In the genomic region with DNA sequence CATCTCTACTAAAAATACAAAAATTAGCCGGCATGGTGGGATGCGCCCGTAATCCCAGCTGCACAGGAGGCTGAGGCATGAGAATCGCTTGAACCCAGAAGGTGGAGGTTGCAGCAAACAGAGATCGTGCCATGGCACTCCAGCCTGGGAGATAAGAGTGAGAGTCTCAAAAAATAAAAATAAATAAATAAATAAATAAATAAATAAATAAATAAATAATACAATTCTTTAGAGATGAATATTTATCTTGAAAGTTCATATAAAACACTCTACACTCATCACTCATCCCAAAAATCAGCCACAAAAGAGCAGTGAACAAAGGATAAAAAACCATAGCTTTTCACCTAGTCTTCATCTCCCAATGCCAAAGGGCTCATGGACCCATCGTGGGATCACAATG, we compare ENCODE assay signal across 33 cellular contexts.
"Had no signal": no experiment of that assay in that cellular context is flagged by ENCODE, and none has a peak within 500 bp of the region (broad histone marks: within the 10 kb centered on the region; RNA-seq: fewer than 3 reads in every experiment).

No MANE protein-coding gene starts in this region.

- H3K36me3 ChIP-seq: adrenal gland, ascending aorta, brain microvascular endothelial cell, breast epithelium, cardiac muscle cell had no signal

- H3K9me3 ChIP-seq: adrenal gland, ascending aorta, body of pancreas, breast epithelium had no signal

- H3K4me1 ChIP-seq: ascending aorta, body of pancreas, breast epithelium had no signal

- ATAC-seq: activated naive CD4-positive, alpha-beta T cell treated with anti-CD3 and anti-CD28 coated beads, Interleukin-2, amount 50 U/mL, for 72 hours; activated naive CD8-positive, alpha-beta T cell treated with anti-CD3 and anti-CD28 coated beads, Interleukin-2, amount 50 U/mL, for 24 hours; activated T-cell treated with anti-CD3 and anti-CD28 coated beads, Interleukin-2, amount 50 U/mL, for 4 hours; activated T-cell treated with anti-CD3 and anti-CD28 coated beads, Interleukin-2, amount 50 U/mL, for 72 hours; activated T-helper 17 cell treated with anti-CD3 and anti-CD28 coated beads, Interleukin-2, amount 50 U/mL, for 72 hours; body of pancreas had no signal

- FAIRE-seq: astrocyte, bronchial epithelial cell had no signal

- H3K27ac ChIP-seq: adrenal gland, ascending aorta, body of pancreas, brain microvascular endothelial cell, breast epithelium, cardiac muscle cell had no signal

- DNase-seq: activated effector memory CD4-positive, alpha-beta T cell treated with anti-CD3 and anti-CD28 coated beads, Interleukin-2, amount 50 U/mL, for 16 hours; activated effector memory CD4-positive, alpha-beta T cell treated with Interleukin-2 at 50 U/mL for 16 hours; activated gamma-delta T cell; activated gamma-delta T cell treated with Interleukin-2 at 50 U/mL for 16 hours; activated naive CD4-positive, alpha-beta T cell; activated naive CD4-positive, alpha-beta T cell treated with anti-CD3 and anti-CD28 coated beads for 36 hours; activated naive CD4-positive, alpha-beta T cell treated with anti-CD3 and anti-CD28 coated beads, Interleukin-2, amount 10 ng/mL, durations not matched to agents 7 days and 5 days; activated naive CD4-positive, alpha-beta T cell treated with anti-CD3 and anti-CD28 coated beads, Interleukin-2, amount 50 U/mL, for 16 hours; activated naive CD4-positive, alpha-beta T cell treated with Interleukin-2 at 50 U/mL for 16 hours; activated naive CD8-positive, alpha-beta T cell treated with anti-CD3 and anti-CD28 coated beads for 36 hours; activated naive CD8-positive, alpha-beta T cell treated with anti-CD3 and anti-CD28 coated beads, Interleukin-2, amount 10 ng/mL, durations not matched to agents 7 days and 5 days; activated naive CD8-positive, alpha-beta T cell treated with anti-CD3 and anti-CD28 coated beads, Interleukin-2, amount 50 U/mL, for 24 hours; activated T-cell treated with anti-CD3 and anti-CD28 coated beads, Interleukin-2, amount 50 U/mL, for 24 hours; activated T-cell treated with anti-CD3 and anti-CD28 coated beads, Interleukin-2, amount 50 U/mL, for 4 hours; activated T-cell treated with anti-CD3 and anti-CD28 coated beads, Interleukin-2, amount 50 U/mL, for 48 hours; activated T-cell treated with anti-CD3 and anti-CD28 coated beads, Interleukin-2, amount 50 U/mL, for 72 hours; adrenal gland; amniotic stem cell; amygdala; anterior cingulate cortex; aorta; body of pancreas; brain microvascular endothelial cell; caudate nucleus; central memory CD4-positive, alpha-beta T cell; cerebellar nuclear complex had no signal

- H3K4me3 ChIP-seq: adrenal gland, ascending aorta, body of pancreas, breast epithelium, cardiac muscle cell had no signal
